8 cellular contexts compared by ENCODE assay signal in genomic region chr10:6162589-6163356, GRCh38. TPM values are rescaled to one million over a fixed set of nuclear protein-coding genes. Genes with fewer than 3 reads are reported as not detected.
DNase-seq lines count a peak whose midpoint lies in the region; ATAC-seq, FAIRE-seq and TF ChIP-seq lines count a peak whose summit lies in the region.

No MANE protein-coding gene starts in this region.

- ATAC-seq in DND-41 (ENCODE audit: insufficient read depth, low read depth) (no peak), pancreas (peak in 1 of 4 donors; percentile 3), GM21619 (IDR thresholded peaks at IDR 0.05; ENCODE audit: unreplicated experiment) (no peak), HG02981 (IDR thresholded peaks at IDR 0.05; ENCODE audit: unreplicated experiment) (no peak)

- H3K4me3 ChIP-seq in DND-41 (ENCODE audit: low read depth in 1 of 2, low read length in 2 of 2) (peak overlapping the region; percentile 7 to 74; a peak in 3 of 4 replicates), OCI-LY7 (ENCODE audit: low read depth, low read length, poor library complexity, severe bottlenecking) (peak overlapping the region; percentile 99), endodermal cell (ENCODE audit: low read length) (no peak overlapping the region), pancreas (peak overlapping the region in 3 of 4 donors; percentile 8 to 78 (median 63))

- FAIRE-seq in pancreas (lab: Jason Lieb, UNC): no peak

- H4K20me1 ChIP-seq in DND-41 (ENCODE audit: insufficient read depth, low read length) (peaks cover 25% of the 10 kb centered on the region), OCI-LY7 (ENCODE audit: insufficient read depth, low read length) (peaks cover 10% of the 10 kb centered on the region; the same call in 1 of the 2 replicates)

- peak overlapping the region; percentile 4 for H3K4me3 Mint-ChIP-seq in endodermal cell

- H3K27me3 ChIP-seq in DND-41 (ENCODE audit: insufficient read depth, low read length, poor library complexity) (no peaks in the 10 kb centered on the region), endodermal cell (ENCODE audit: control insufficient read depth, insufficient read depth, low read length, poor library complexity, severe bottlenecking) (no peaks in the 10 kb centered on the region), pancreas (no peaks in the 10 kb centered on the region)

- H3K4me1 Mint-ChIP-seq in endodermal cell: peaks cover 33% of the 10 kb centered on the region

- H3K79me2 ChIP-seq in DND-41 (ENCODE audit: insufficient read depth, low read length) (peaks cover 57% of the 10 kb centered on the region), OCI-LY7 (ENCODE audit: insufficient read depth, low read depth, low read length) (peaks cover 47% of the 10 kb centered on the region)

- H2AFZ ChIP-seq in DND-41 (ENCODE audit: low read depth, low read length) (peak overlapping the region; percentile 56; the same call in 1 of the 2 replicates), OCI-LY7 (ENCODE audit: low read length) (peak overlapping the region; percentile 58; the same call in 1 of the 2 replicates)

- no peak overlapping the region for H3K27ac Mint-ChIP-seq in endodermal cell

- H3K9me2 ChIP-seq in OCI-LY7 (ENCODE audit: insufficient read depth, low read length): no peaks in the 10 kb centered on the region

- intact Hi-C loops in OCI-LY7 (cut with micrococcal nuclease; ENCODE audit: unreplicated experiment): loop anchor here (5.0 kb wide), 1 partner anchor 150 kb away; no protein-coding TSS in a partner anchor
- intact Hi-C loops in pancreas (cut with DNase I): no loop called here

- H3K9me3 Mint-ChIP-seq in endodermal cell: no peaks in the 10 kb centered on the region

- H3K4me1 ChIP-seq in DND-41 (ENCODE audit: insufficient read depth, low read length) (peaks cover 44% of the 10 kb centered on the region), OCI-LY7 (ENCODE audit: insufficient read depth, low read length, poor library complexity, severe bottlenecking) (peaks cover 27% of the 10 kb centered on the region), endodermal cell (ENCODE audit: control insufficient read depth, insufficient read depth, low read length) (peaks cover 10% of the 10 kb centered on the region), pancreas (peaks cover 10 to 13% (median 12%) of the 10 kb centered on the region in 3 donors)

- CTCF ChIA-PET in OCI-LY7 (lab: Charles Lee; ENCODE audit: unreplicated experiment): interaction anchor here (0.8 to 1.0 kb wide), 2 partner anchors 10 to 12 kb away, joined by 3 read pairs; no protein-coding TSS in a partner anchor

- H3K9ac ChIP-seq in DND-41 (ENCODE audit: low read depth, low read length) (peak overlapping the region; percentile 91), endodermal cell (ENCODE audit: extremely low read depth, low read length, poor library complexity, severe bottlenecking) (no peak overlapping the region)

- no peaks in the 10 kb centered on the region for H3K27me3 Mint-ChIP-seq in endodermal cell (ENCODE audit: insufficient read depth)

- DNase-seq in DND-41: no peak
- DNase-seq in OCI-LY7 (ENCODE audit: low spot score): no peak
- DNase-seq in endodermal cell: no peak
- peak in 2 of 6 donors; percentile 26 to 59 for DNase-seq in pancreas
- DNase-seq in C1 segment of cervical spinal cord (lab: John Stamatoyannopoulos, UW): no peak
- DNase-seq in activated effector memory CD4-positive, alpha-beta T cell treated with Interleukin-2 at 50 U/mL for 16 hours: no peak

- H3K27ac ChIP-seq in DND-41 (ENCODE audit: low read length): peak overlapping the region; percentile 67
- H3K27ac ChIP-seq in OCI-LY7 (ENCODE audit: low read depth, low read length, poor library complexity, severe bottlenecking): peak overlapping the region; percentile 59
- no peak overlapping the region for H3K27ac ChIP-seq in endodermal cell (ENCODE audit: low read depth, low read length)
- peak overlapping the region; percentile 91 to 97 (median 96) for H3K27ac ChIP-seq in pancreas

- POLR2A ChIA-PET in OCI-LY7 (lab: Charles Lee): interaction anchor here (0.7 to 1.7 kb wide), 6 partner anchors 14 to 256 kb away, joined by 3 to 5 read pairs (median 4); partner anchors contain the start of gene PFKFB3

- WGBS in endodermal cell (ENCODE audit: insufficient coverage in 1 of 2, insufficient read length in 1 of 2), 2 experiments: 76 to 94% methylated on average over 8 to 12 of the region's 12 CpGs
- 50 to 55% methylated on average over 12 of the region's 12 CpGs for WGBS in pancreas, 2 donors

- peaks cover 4% of the 10 kb centered on the region for H3K36me3 Mint-ChIP-seq in endodermal cell (ENCODE audit: low read depth)

- BruUV-seq in OCI-LY7 (replicated peaks; lab: Mats Ljungman, UMichigan): no TSS peak

- H3K9me3 ChIP-seq in DND-41 (ENCODE audit: insufficient read depth, low read length, severe bottlenecking): no peaks in the 10 kb centered on the region
- no peaks in the 10 kb centered on the region for H3K9me3 ChIP-seq in OCI-LY7 (ENCODE audit: low read length)
- H3K9me3 ChIP-seq in endodermal cell (ENCODE audit: control insufficient read depth, low read length): no peaks in the 10 kb centered on the region
- no peaks in the 10 kb centered on the region for H3K9me3 ChIP-seq in pancreas

- no peak for TF ChIP-seq CTCF in DND-41 (IDR thresholded peaks at IDR 0.05; ENCODE audit: borderline replicate concordance, extremely low read depth, low read length, poor library complexity, severe bottlenecking)
- TF ChIP-seq CTCF in OCI-LY7 (conservative IDR thresholded peaks at IDR 0.05; ENCODE audit: low read length): no peak
- no peak for TF ChIP-seq CTCF in endodermal cell (conservative IDR thresholded peaks at IDR 0.05)
- no peak for TF ChIP-seq CTCF in pancreas (IDR thresholded peaks at IDR 0.05)

- H3K4me2 ChIP-seq in DND-41 (ENCODE audit: insufficient read depth, low read length): peak overlapping the region; percentile 85
- peak overlapping the region; percentile 68 for H3K4me2 ChIP-seq in OCI-LY7 (ENCODE audit: low read length)

- peaks cover 24% of the 10 kb centered on the region for H3K36me3 ChIP-seq in DND-41 (ENCODE audit: insufficient read depth, low read length)
- H3K36me3 ChIP-seq in OCI-LY7 (ENCODE audit: insufficient read depth, low read length): peaks cover 25% of the 10 kb centered on the region
- no peaks in the 10 kb centered on the region for H3K36me3 ChIP-seq in endodermal cell (ENCODE audit: control insufficient read depth, insufficient read depth, low read length)
- no peaks in the 10 kb centered on the region for H3K36me3 ChIP-seq in pancreas

RNA-seq across cellular contexts. Expression of gene PFKFB3, which starts 40.0 kb away (rescaled TPM):
- total RNA-seq in OCI-LY7 (2014; rRNA removed; shearing (Covaris generic)): 29.0 and 33.7 TPM in 2 replicates
- total RNA-seq in OCI-LY7 (2022) (36.7 and 50.7 TPM in 2 replicates), endodermal cell (10 to 100 TPM; 31.2 to 34.5 TPM), pancreas (10 to 100 TPM; 10.0 to 28.4 (median 18.2) TPM)
- 32.6 TPM for polyA plus RNA-seq in endodermal cell (2013, experiment 1 of 2)
- 31.8 TPM for polyA plus RNA-seq in endodermal cell (2013, experiment 2 of 2)
- 10 to 100 TPM; 10.9 to 11.8 TPM for polyA plus RNA-seq in pancreas
